8 cellular contexts compared by ENCODE assay signal in genomic region chr18:111292-112014, GRCh38. TPM values are rescaled to one million over a fixed set of nuclear protein-coding genes. Genes with fewer than 3 reads are reported as not detected.
DNase-seq lines count a peak whose midpoint lies in the region; ATAC-seq and TF ChIP-seq lines count a peak whose summit lies in the region.

No MANE protein-coding gene starts in this region.

- H3K27ac ChIP-seq in lower lobe of right lung, result peak overlapping the region; percentile 53

- no peaks in the 10 kb centered on the region for H3K36me3 Mint-ChIP-seq in T-helper 17 cell (ENCODE audit: low read depth)
- H3K36me3 Mint-ChIP-seq in chondrocyte (ENCODE audit: low read depth), result peaks cover 3% of the 10 kb centered on the region

- H3K36me3 ChIP-seq in lower lobe of right lung, result no peaks in the 10 kb centered on the region

- H3K27me3 Mint-ChIP-seq in T-helper 17 cell (no peaks in the 10 kb centered on the region), chondrocyte (ENCODE audit: low read depth) (no peaks in the 10 kb centered on the region)

- intact Hi-C loops in lower lobe of right lung (cut with DNase I), result no loop called here

- peak overlapping the region; percentile 77 for H3K4me3 Mint-ChIP-seq in T-helper 17 cell
- peak overlapping the region; percentile 71 for H3K4me3 Mint-ChIP-seq in chondrocyte (ENCODE audit: unreplicated experiment)

- H3K27ac Mint-ChIP-seq in T-helper 17 cell (no peak overlapping the region), chondrocyte (ENCODE audit: unreplicated experiment) (peak overlapping the region; percentile 24)

- H3K4me3 ChIP-seq in lower lobe of right lung, result peak overlapping the region; percentile 37

- H3K4me1 Mint-ChIP-seq in T-helper 17 cell (peaks cover 3% of the 10 kb centered on the region), chondrocyte (ENCODE audit: low read depth) (peaks cover 3% of the 10 kb centered on the region)

- peaks cover 4% of the 10 kb centered on the region for H3K9me3 ChIP-seq in T-helper 17 cell (ENCODE audit: control insufficient read depth, low read length, poor library complexity, severe bottlenecking)
- no peaks in the 10 kb centered on the region for H3K9me3 ChIP-seq in lower lobe of right lung

- DNase-seq in activated T-cell treated with anti-CD3 and anti-CD28 coated beads for 1 hour (ENCODE audit: low read depth) (peak; percentile 58), activated T-cell treated with anti-CD3 and anti-CD28 coated beads for 4 hours (no peak), T-helper 17 cell (peak; percentile 58 to 73 (median 66)), chondrocyte (ENCODE audit: low spot score) (no peak), lower lobe of right lung (peak; percentile 77), foreskin melanocyte (no peak)
- DNase-seq in stimulated activated CD8-positive, alpha-beta memory T cell treated with anti-CD3 and anti-CD28 coated beads, Interleukin-12 subunit alpha, Interleukin-12 subunit beta, amount 100 ng/mL, for 24 hours (ENCODE audit: extremely low read depth), result peak; percentile 31

- H3K27me3 ChIP-seq in lower lobe of right lung (ENCODE audit: low read depth), result no peaks in the 10 kb centered on the region

- TF ChIP-seq CTCF in chondrocyte (IDR thresholded peaks at IDR 0.05) (peak; percentile 29), lower lobe of right lung (IDR thresholded peaks at IDR 0.05) (no peak)

- ATAC-seq in T-helper 17 cell (peak; percentile 34), lower lobe of right lung (peak; percentile 2 to 42), HG03439 (IDR thresholded peaks at IDR 0.05; ENCODE audit: unreplicated experiment) (no peak)

- H3K4me1 ChIP-seq in lower lobe of right lung, result no peaks in the 10 kb centered on the region

- H3K9me3 Mint-ChIP-seq in chondrocyte (ENCODE audit: low read depth), result peaks cover 27% of the 10 kb centered on the region

RNA-seq across cellular contexts. Expression of gene USP14, which starts 46.9 kb away (rescaled TPM):
- 10 to 100 TPM; 43.3 to 44.7 TPM for total RNA-seq in T-helper 17 cell
- total RNA-seq in chondrocyte, result 75.1 to 88.4 TPM (median 76.7 TPM) in 3 replicates
- total RNA-seq in lower lobe of right lung, result 43.2 TPM

Comparison
In these comparisons a context has a peak if more than half of its experiments do, and no peak if none do; other contexts are left out.
1. DNase-seq: peak in activated T-cell treated with anti-CD3 and anti-CD28 coated beads for 1 hour (single experiment), T-helper 17 cell (3 of 3), lower lobe of right lung (single experiment) and stimulated activated CD8-positive, alpha-beta memory T cell treated with anti-CD3 and anti-CD28 coated beads, Interleukin-12 subunit alpha, Interleukin-12 subunit beta, amount 100 ng/mL, for 24 hours (single experiment); none in activated T-cell treated with anti-CD3 and anti-CD28 coated beads for 4 hours (single experiment), chondrocyte (single experiment) and foreskin melanocyte (single experiment).